13 cellular contexts compared by ENCODE assay signal in the genomic region with DNA sequence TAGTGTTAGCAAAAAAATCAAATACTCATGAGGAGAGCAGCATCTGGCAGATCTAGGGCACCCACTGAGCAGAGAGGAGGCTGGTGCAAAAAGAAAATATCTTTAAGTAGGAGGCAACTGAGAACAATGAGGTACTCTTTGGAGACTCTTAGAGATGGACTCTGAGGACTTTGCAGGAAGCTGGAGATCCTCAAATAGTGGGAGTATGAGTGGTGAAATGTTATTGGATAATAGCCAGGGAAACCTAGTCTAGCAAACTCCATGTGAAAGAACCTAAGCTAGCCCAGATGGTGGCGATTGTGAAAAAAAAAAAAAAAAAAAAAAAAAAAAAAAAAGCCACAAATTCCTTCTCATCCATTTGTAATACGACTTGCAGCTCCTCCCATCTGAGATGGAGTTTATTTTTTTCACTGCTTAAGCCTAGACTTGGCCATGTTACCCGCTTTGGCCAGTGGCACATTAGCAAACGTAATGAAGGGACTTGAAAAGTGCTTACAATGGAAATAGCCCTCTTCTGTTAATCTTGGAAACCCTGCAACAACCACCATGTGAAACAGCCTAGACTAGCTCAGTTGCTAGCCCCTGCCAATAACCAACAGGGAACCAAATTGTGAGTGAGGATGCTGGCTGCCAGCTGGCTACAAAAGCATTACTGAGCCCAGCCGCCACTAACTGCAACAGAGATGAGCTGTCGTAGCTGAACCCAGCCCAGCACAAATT.
DNase-seq lines count a peak whose midpoint lies in the region; ATAC-seq and TF ChIP-seq lines count a peak whose summit lies in the region.
"Had no signal": no experiment of that assay in that cellular context is flagged by ENCODE, and none has a peak within 500 bp of the region (broad histone marks: within the 10 kb centered on the region; RNA-seq: fewer than 3 reads in every experiment).

No MANE protein-coding gene starts in this region.

- TF ChIP-seq CTCF in fibroblast of the aortic adventitia (IDR thresholded peaks at IDR 0.05; ENCODE audit: insufficient read depth, low read length): no peak
- TF ChIP-seq CTCF in WTC11 (IDR thresholded peaks at IDR 0.05): no peak

- no peaks in the 10 kb centered on the region for H3K36me3 Mint-ChIP-seq in activated T-helper 17 cell treated with anti-CD3 and anti-CD28 coated beads, Interleukin-2, amount 50 U/mL, for 72 hours (ENCODE audit: low read depth)
- no peaks in the 10 kb centered on the region for H3K36me3 Mint-ChIP-seq in WTC11
- H3K36me3 Mint-ChIP-seq: mesothelial cell of epicardium, type B pancreatic cell had no signal

- POLR2A ChIA-PET in WTC11 (lab: Charles Lee): no interaction called here

- ATAC-seq in activated T-helper 17 cell treated with anti-CD3 and anti-CD28 coated beads, Interleukin-2, amount 50 U/mL, for 72 hours (replicated peaks): no peak
- ATAC-seq in WTC11: no peak

- H3K27me3 Mint-ChIP-seq in activated T-helper 17 cell treated with anti-CD3 and anti-CD28 coated beads, Interleukin-2, amount 50 U/mL, for 72 hours: no peaks in the 10 kb centered on the region
- no peaks in the 10 kb centered on the region for H3K27me3 Mint-ChIP-seq in WTC11 (ENCODE audit: low read depth)
- H3K27me3 Mint-ChIP-seq: type B pancreatic cell had no signal

- CTCF ChIA-PET in WTC11 (lab: Charles Lee): no interaction called here

- no peak overlapping the region for H3K4me3 ChIP-seq in fibroblast of the aortic adventitia (ENCODE audit: low read depth, low read length)
- H3K4me3 ChIP-seq: hepatocyte, skin epidermis had no signal

- H3K4me1 Mint-ChIP-seq in activated T-helper 17 cell treated with anti-CD3 and anti-CD28 coated beads, Interleukin-2, amount 50 U/mL, for 72 hours: no peaks in the 10 kb centered on the region
- peaks cover 7% of the 10 kb centered on the region; the same call in 1 of the 2 replicates for H3K4me1 Mint-ChIP-seq in WTC11

- H3K27ac Mint-ChIP-seq in activated T-helper 17 cell treated with anti-CD3 and anti-CD28 coated beads, Interleukin-2, amount 50 U/mL, for 72 hours: no peak overlapping the region
- no peak overlapping the region for H3K27ac Mint-ChIP-seq in WTC11
- H3K27ac Mint-ChIP-seq: mesothelial cell of epicardium, type B pancreatic cell had no signal

- H3K9me3 Mint-ChIP-seq in activated T-helper 17 cell treated with anti-CD3 and anti-CD28 coated beads, Interleukin-2, amount 50 U/mL, for 72 hours: no peaks in the 10 kb centered on the region
- peaks cover 5% of the 10 kb centered on the region; the same call in 1 of the 2 replicates for H3K9me3 Mint-ChIP-seq in WTC11

- no peak overlapping the region for H3K4me3 Mint-ChIP-seq in activated T-helper 17 cell treated with anti-CD3 and anti-CD28 coated beads, Interleukin-2, amount 50 U/mL, for 72 hours
- H3K4me3 Mint-ChIP-seq in WTC11: no peak overlapping the region
- H3K4me3 Mint-ChIP-seq: mesothelial cell of epicardium, type B pancreatic cell had no signal

- peak; percentile 32 for DNase-seq in AG20443 (ENCODE audit: low spot score)
- peak; percentile 73 for DNase-seq in amniotic epithelial cell (ENCODE audit: low read depth)
- DNase-seq in fibroblast of the aortic adventitia (ENCODE audit: low read depth): peak; percentile 70
- DNase-seq in mucosa of gallbladder (ENCODE audit: low spot score): peak; percentile 20
- DNase-seq in hepatic stellate cell (ENCODE audit: low spot score): no peak
- no peak for DNase-seq in WTC11 (ENCODE audit: low spot score)
- DNase-seq in T-helper 9 cell: no peak
- DNase-seq: NCI-H748 treated with DMSO at 0.1 percent for 48 hours had no signal

TF ChIP-seq in WTC11, 78 proteins besides CTCF, POLR2A, EP300 and RAD21:
- no peak for TF ChIP-seq CBFB (CRISPR knock-in tag; IDR thresholded peaks at IDR 0.05; ENCODE audit: low read depth)
- TF ChIP-seq ZNF219 (CRISPR knock-in tag; IDR thresholded peaks at IDR 0.05; ENCODE audit: borderline replicate concordance): no peak
- TF ChIP-seq CREM (CRISPR knock-in tag; IDR thresholded peaks at IDR 0.05): no peak
- no peak for TF ChIP-seq ZBTB21 (CRISPR knock-in tag; IDR thresholded peaks at IDR 0.05; ENCODE audit: borderline replicate concordance)

Comparison
In these comparisons a context has a peak if more than half of its experiments do, and no peak if none do; other contexts are left out.
1. DNase-seq: peak in AG20443 (single experiment), amniotic epithelial cell (single experiment), fibroblast of the aortic adventitia (single experiment) and mucosa of gallbladder (single experiment); none in hepatic stellate cell (single experiment), WTC11 (single experiment) and T-helper 9 cell (single experiment).